10 cellular contexts compared by ENCODE assay signal in genomic region chr4:55636622-55636999, GRCh38. TPM values are rescaled to one million over a fixed set of nuclear protein-coding genes. Genes with fewer than 3 reads are reported as not detected.
DNase-seq lines count a peak whose midpoint lies in the region; ATAC-seq and TF ChIP-seq lines count a peak whose summit lies in the region.
"Had no signal": no experiment of that assay in that cellular context is flagged by ENCODE, and none has a peak within 500 bp of the region (broad histone marks: within the 10 kb centered on the region; RNA-seq: fewer than 3 reads in every experiment).

No MANE protein-coding gene starts in this region.

- peaks cover 0 to 16% (median 14%) of the 10 kb centered on the region in 4 donors for H3K4me1 ChIP-seq in sigmoid colon

- H3K9me3 ChIP-seq in WERI-Rb-1 (ENCODE audit: severe bottlenecking) (no peaks in the 10 kb centered on the region), sigmoid colon (no peaks in the 10 kb centered on the region)

- ATAC-seq in GM21367 (IDR thresholded peaks at IDR 0.05; ENCODE audit: unreplicated experiment), result no peak

- intact Hi-C loops in sigmoid colon (cut with DNase I), result no loop called here

- no peak for TF ChIP-seq CTCF in WERI-Rb-1 (IDR thresholded peaks at IDR 0.05; ENCODE audit: low read depth, low read length)
- no peak for TF ChIP-seq CTCF in foreskin fibroblast (IDR thresholded peaks at IDR 0.05; ENCODE audit: low read depth, low read length)
- no peak for TF ChIP-seq CTCF in sigmoid colon (IDR thresholded peaks at IDR 0.05)

- H3K27me3 ChIP-seq in H7 (ENCODE audit: control insufficient read depth, insufficient read depth, low read length), result peaks cover 18% of the 10 kb centered on the region
- H3K27me3 ChIP-seq in WERI-Rb-1 (ENCODE audit: insufficient read depth, low read depth, severe bottlenecking), result no peaks in the 10 kb centered on the region
- H3K27me3 ChIP-seq in sigmoid colon, result peaks cover 17 to 47% (median 20%) of the 10 kb centered on the region in 3 donors

- DNase-seq in H7 (peak; percentile 42), WERI-Rb-1 (no peak), foreskin fibroblast (peak in 1 of 2 donors; percentile 7), sigmoid colon (no peak), NCI-H510A (lab: John Stamatoyannopoulos, UW) (no peak), OCI-M1 (lab: John Stamatoyannopoulos, UW) (no peak), NCI-H2107 (lab: John Stamatoyannopoulos, UW) (no peak)

- H3K4me3 ChIP-seq in H7 (ENCODE audit: insufficient read depth, low read depth, low read length), result peak overlapping the region; percentile 69
- H3K4me3 ChIP-seq in WERI-Rb-1 (ENCODE audit: low read depth, low read length), result peak overlapping the region; percentile 63
- H3K4me3 ChIP-seq in foreskin fibroblast (ENCODE audit: low read depth in 1 of 2, low read length in 2 of 2), result peak overlapping the region; percentile 7 to 15
- H3K4me3 ChIP-seq in sigmoid colon, result peak overlapping the region in 3 of 4 donors; percentile 23 to 38 (median 34)

- no peak for TF ChIP-seq EP300 in sigmoid colon (IDR thresholded peaks at IDR 0.05)

- H3K36me3 ChIP-seq in H7 (replicated peaks; ENCODE audit: control insufficient read depth, insufficient read depth, low read length) (no peaks in the 10 kb centered on the region), WERI-Rb-1 (no peaks in the 10 kb centered on the region), sigmoid colon (no peaks in the 10 kb centered on the region)

- TF ChIP-seq POLR2A in sigmoid colon (IDR thresholded peaks at IDR 0.05), result no peak

- 12 to 26% methylated on average over 8 of the region's 8 CpGs for WGBS in sigmoid colon, 2 donors

- H3K27ac ChIP-seq in WERI-Rb-1 (no peak overlapping the region), sigmoid colon (no peak overlapping the region)

RNA-seq across cellular contexts. Expression of gene NMU, which starts 0.5 kb away (rescaled TPM):
- total RNA-seq in H7 (2014; rRNA removed; shearing (Covaris generic)), result 52.5 and 63.5 TPM in 2 replicates
- 1 to 10 TPM in 1 of 4 donors, not detected in 3; 2.5 TPM for total RNA-seq in sigmoid colon
- polyA plus RNA-seq in sigmoid colon, result 1 to 10 TPM in 1 of 3 donors, not detected in 2; 1.7 TPM
- total RNA-seq: T-helper 2 cell treated with Interferon-gamma antibody and Interleukin-4, amounts not matched to agents 100 ng/mL and 5 ng/mL, for 36 hours had no signal

RNA-seq across cellular contexts. Expression of gene PDCL2, which starts 44.6 kb away (rescaled TPM):
- not detected in 2 replicates for total RNA-seq in H7 (2014; rRNA removed; shearing (Covaris generic))
- total RNA-seq in sigmoid colon, result not detected
- not detected for polyA plus RNA-seq in sigmoid colon
- total RNA-seq: HT1080; T-helper 2 cell treated with Interferon-gamma antibody and Interleukin-4, amounts not matched to agents 100 ng/mL and 5 ng/mL, for 36 hours had no signal

Comparison
In these comparisons a context has a peak if more than half of its experiments do, and no peak if none do; other contexts are left out.
1. H3K4me3 ChIP-seq: peak in every context shown above with its lines; median percentile 69 in H7; 63 in WERI-Rb-1; 34 in sigmoid colon; 11 in foreskin fibroblast.
2. RNA of gene NMU, which starts 0.5 kb away (total RNA-seq): 52.5 to 63.5 TPM in H7; 2.5 TPM in sigmoid colon; every median in the first group is over 10 times any median in the second.